ENCODE assay signal across 10 cellular contexts in the genomic region with DNA sequence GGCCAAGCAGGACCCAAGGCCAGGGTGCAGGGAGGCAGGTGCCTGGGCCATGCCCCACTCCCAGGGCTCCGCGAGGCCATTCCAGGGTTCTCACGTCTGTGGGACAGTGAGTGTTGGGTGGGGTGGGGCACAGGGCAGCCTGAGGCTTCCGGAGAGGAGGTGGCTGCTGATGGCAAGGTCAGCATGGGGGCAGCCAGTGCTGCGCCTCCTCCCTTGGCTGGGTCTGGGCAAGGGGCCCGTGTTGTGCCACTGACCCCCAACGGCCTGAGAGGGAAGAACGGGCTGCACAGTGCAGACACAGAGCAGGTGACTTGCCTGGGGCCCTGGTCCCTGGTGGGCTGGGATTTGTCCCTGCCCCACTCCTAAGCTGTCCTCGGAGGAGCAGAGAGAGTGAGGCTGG.
DNase-seq lines count a peak whose midpoint lies in the region; ATAC-seq and TF ChIP-seq lines count a peak whose summit lies in the region.
"Had no signal": no experiment of that assay in that cellular context is flagged by ENCODE, and none has a peak within 500 bp of the region (broad histone marks: within the 10 kb centered on the region; RNA-seq: fewer than 3 reads in every experiment).

No MANE protein-coding gene starts in this region.

- intact Hi-C loops in heart left ventricle (cut with DNase I), result loop anchor here in 3 of 10 donors (5.0 kb wide), 2 partner anchors 41 to 81 kb away; a partner anchor contains a TSS

- TF ChIP-seq CTCF in GM12872 (IDR thresholded peaks at IDR 0.05; ENCODE audit: insufficient read depth, low read depth, low read length), result 0 out of 3 replicates have a peak, but pooled peaks have one; percentile 18
- no peak for TF ChIP-seq CTCF in RWPE1 (conservative IDR thresholded peaks at IDR 0.05; ENCODE audit: low read depth)
- TF ChIP-seq CTCF in heart left ventricle (IDR thresholded peaks at IDR 0.05), result peak in 9 of 12 donors; percentile 12 to 45 (median 22)
- no peak for TF ChIP-seq CTCF in GM10248 (IDR thresholded peaks at IDR 0.05; ENCODE audit: control extremely low read depth, extremely low read depth, low read depth, missing control alignments)
- TF ChIP-seq CTCF in glutamatergic neuron (IDR thresholded peaks at IDR 0.05; ENCODE audit: partially characterized antibody, unreplicated experiment), result no peak

- no peak overlapping the region for H3K4me3 ChIP-seq in heart left ventricle

- peaks cover 9 to 17% of the 10 kb centered on the region in 2 donors for H3K27me3 Mint-ChIP-seq in stimulated activated naive B cell treated with anti-CD40 and anti-IgM and Interleukin-4, amounts not matched to agents 10 μg/mL and 1 μg/mL and 100 μg/mL, for 72 hours
- H3K27me3 Mint-ChIP-seq in glutamatergic neuron (ENCODE audit: unreplicated experiment), result peaks cover 6% of the 10 kb centered on the region

- POLR2A ChIA-PET in RWPE1 (lab: Yijun Ruan, JAX; ENCODE audit: low non-redundant PET), result no interaction called here
- POLR2A ChIA-PET in GM10248 (lab: Yijun Ruan, JAX), result no interaction called here

- H3K36me3 ChIP-seq in heart left ventricle, result peaks cover 0 to 19% (median 0%) of the 10 kb centered on the region in 9 donors

- peak overlapping the region; percentile 47 for H3K27ac Mint-ChIP-seq in stimulated activated naive B cell treated with anti-CD40 and anti-IgM and Interleukin-4, amounts not matched to agents 10 μg/mL and 1 μg/mL and 100 μg/mL, for 72 hours
- H3K27ac Mint-ChIP-seq in glutamatergic neuron (ENCODE audit: unreplicated experiment), result no peak overlapping the region

- H3K4me1 ChIP-seq in heart left ventricle, result peaks cover 60 to 100% (median 95%) of the 10 kb centered on the region in 12 donors

- no peaks in the 10 kb centered on the region for H3K9me3 ChIP-seq in heart left ventricle
- H3K9me3 ChIP-seq: sigmoid colon had no signal

- H3K27me3 ChIP-seq in heart left ventricle, result no peaks in the 10 kb centered on the region
- H3K27me3 ChIP-seq: sigmoid colon had no signal

- no peak for TF ChIP-seq POLR2A in heart left ventricle (IDR thresholded peaks at IDR 0.05)

- H3K9me3 Mint-ChIP-seq in stimulated activated naive B cell treated with anti-CD40 and anti-IgM and Interleukin-4, amounts not matched to agents 10 μg/mL and 1 μg/mL and 100 μg/mL, for 72 hours, result no peaks in the 10 kb centered on the region
- peaks cover 4% of the 10 kb centered on the region for H3K9me3 Mint-ChIP-seq in glutamatergic neuron (ENCODE audit: unreplicated experiment)

- peak overlapping the region; percentile 97 for H3K27ac ChIP-seq in RWPE1
- peak overlapping the region in 10 of 12 donors; percentile 73 to 94 (median 82) for H3K27ac ChIP-seq in heart left ventricle

- peak; percentile 7 to 51 (median 34) for ATAC-seq in heart left ventricle
- ATAC-seq in stimulated activated naive B cell treated with anti-CD40 and anti-IgM and Interleukin-4, amounts not matched to agents 10 μg/mL and 1 μg/mL and 100 μg/mL, for 72 hours (replicated peaks), result no peak

- H3K4me1 Mint-ChIP-seq in stimulated activated naive B cell treated with anti-CD40 and anti-IgM and Interleukin-4, amounts not matched to agents 10 μg/mL and 1 μg/mL and 100 μg/mL, for 72 hours, result peaks cover 47 to 77% of the 10 kb centered on the region in 2 donors
- peaks cover 10% of the 10 kb centered on the region for H3K4me1 Mint-ChIP-seq in glutamatergic neuron (ENCODE audit: low read depth, unreplicated experiment)

- no peak overlapping the region for H3K4me3 Mint-ChIP-seq in stimulated activated naive B cell treated with anti-CD40 and anti-IgM and Interleukin-4, amounts not matched to agents 10 μg/mL and 1 μg/mL and 100 μg/mL, for 72 hours
- H3K4me3 Mint-ChIP-seq in glutamatergic neuron (ENCODE audit: unreplicated experiment), result no peak overlapping the region

- no peak for DNase-seq in RWPE1 (ENCODE audit: low spot score)
- DNase-seq in heart left ventricle, result peak in 2 of 5 donors; percentile 61 to 65
- DNase-seq in stimulated activated naive B cell treated with anti-CD40 and anti-IgM and Interleukin-4, amounts not matched to agents 10 μg/mL and 1 μg/mL and 100 μg/mL, for 72 hours, result no peak
- no peak for DNase-seq in GM10248 (ENCODE audit: extremely low spot score)
- DNase-seq in glutamatergic neuron, result no peak
- DNase-seq in activated effector memory CD4-positive, alpha-beta T cell treated with anti-CD3 and anti-CD28 coated beads, Interleukin-2, amount 50 U/mL, for 16 hours, result no peak
- no peak for DNase-seq in EL
- DNase-seq: NCI-H1436 treated with DMSO at 0.1 percent for 48 hours, sigmoid colon had no signal

- no peaks in the 10 kb centered on the region for H3K36me3 Mint-ChIP-seq in stimulated activated naive B cell treated with anti-CD40 and anti-IgM and Interleukin-4, amounts not matched to agents 10 μg/mL and 1 μg/mL and 100 μg/mL, for 72 hours
- no peaks in the 10 kb centered on the region for H3K36me3 Mint-ChIP-seq in glutamatergic neuron (ENCODE audit: unreplicated experiment)

- 39 to 81% (median 63%) methylated on average over 4 to 9 of the region's 9 CpGs for WGBS in heart left ventricle, 4 donors

- CTCF ChIA-PET in RWPE1 (lab: Yijun Ruan, JAX), result interaction anchor here (0.7 kb wide), 1 partner anchor 34 kb away, joined by 3 read pairs; no protein-coding TSS in a partner anchor
- CTCF ChIA-PET in GM10248 (lab: Yijun Ruan, JAX), result interaction anchor here (1.0 kb wide), 1 partner anchor 237 kb away, joined by 3 read pairs; no protein-coding TSS in a partner anchor

Comparison
In these comparisons a context has a peak if more than half of its experiments do, and no peak if none do; other contexts are left out.
1. CTCF ChIP-seq: peak in GM12872 (single experiment) and heart left ventricle (9 of 12); none in RWPE1 (single experiment), GM10248 (single experiment) and glutamatergic neuron (single experiment).
2. ATAC-seq: peak in heart left ventricle (4 of 4); none in stimulated activated naive B cell treated with anti-CD40 and anti-IgM and Interleukin-4, amounts not matched to agents 10 μg/mL and 1 μg/mL and 100 μg/mL, for 72 hours (0 of 2).